Comparison of ENCODE assay signal across 8 cellular contexts in the genomic region with DNA sequence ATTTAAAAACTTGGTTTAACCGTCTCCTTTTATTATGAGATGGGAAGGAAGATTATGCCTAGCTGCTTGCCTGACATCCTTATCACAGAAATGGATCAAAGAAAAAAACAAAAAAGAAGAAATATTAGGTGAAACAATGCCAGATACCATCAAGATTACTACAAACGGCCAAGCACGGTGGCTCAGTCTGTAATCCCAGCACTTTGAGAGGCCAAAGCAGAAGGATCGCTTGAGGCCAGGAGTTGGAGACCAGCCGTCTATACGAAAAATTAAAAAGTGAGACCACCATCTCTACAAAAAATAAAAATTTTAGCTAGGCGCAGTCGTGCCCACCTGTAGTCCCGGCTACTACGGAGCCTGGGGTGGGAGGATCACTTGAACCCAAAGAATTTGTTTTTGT. TPM values are rescaled to one million over a fixed set of nuclear protein-coding genes. Genes with fewer than 3 reads are reported as not detected.
DNase-seq lines count a peak whose midpoint lies in the region; ATAC-seq and TF ChIP-seq lines count a peak whose summit lies in the region.

No MANE protein-coding gene starts in this region.

- peaks cover 16% of the 10 kb centered on the region for H3K4me1 ChIP-seq in OCI-LY3 (ENCODE audit: low read length)
- H3K4me1 ChIP-seq in endocrine pancreas (ENCODE audit: control insufficient read depth, insufficient read depth, low read length), result peaks cover 24% of the 10 kb centered on the region

- no peak overlapping the region for H2AFZ ChIP-seq in OCI-LY3 (ENCODE audit: low read depth, low read length)

- no peaks in the 10 kb centered on the region for H3K9me3 Mint-ChIP-seq in Calu3 (ENCODE audit: low read depth, unreplicated experiment)
- no peaks in the 10 kb centered on the region for H3K9me3 Mint-ChIP-seq in progenitor cell of endocrine pancreas (ENCODE audit: low read depth)
- H3K9me3 Mint-ChIP-seq in stimulated activated naive B cell treated with anti-CD40 and anti-IgM and Interleukin-4, amounts not matched to agents 10 μg/mL and 1 μg/mL and 100 μg/mL, for 72 hours, result no peaks in the 10 kb centered on the region

- no TSS peak for BruUV-seq in Calu3 (replicated peaks; lab: Mats Ljungman, UMichigan)

- peaks cover 33% of the 10 kb centered on the region for H4K20me1 ChIP-seq in OCI-LY3 (ENCODE audit: insufficient read depth, low read length)

- H3K27me3 ChIP-seq in OCI-LY3 (ENCODE audit: low read depth, low read length) (no peaks in the 10 kb centered on the region), endocrine pancreas (ENCODE audit: control insufficient read depth, insufficient read depth, low read length) (no peaks in the 10 kb centered on the region)

- TF ChIP-seq CTCF in Calu3 (IDR thresholded peaks at IDR 0.05; ENCODE audit: unreplicated experiment) (no peak), OCI-LY3 (IDR thresholded peaks at IDR 0.05; ENCODE audit: low read depth, low read length) (no peak), progenitor cell of endocrine pancreas (IDR thresholded peaks at IDR 0.05; ENCODE audit: unreplicated experiment) (no peak)

- H3K4me3 ChIP-seq in OCI-LY3 (ENCODE audit: low read length) (peak overlapping the region; percentile 88), endocrine pancreas (ENCODE audit: control insufficient read depth, insufficient read depth, low read length) (peak overlapping the region; percentile 93)

- DNase-seq in Calu3 (no peak), progenitor cell of endocrine pancreas (ENCODE audit: low spot score, unreplicated experiment) (no peak), dedifferentiated amniotic fluid mesenchymal stem cell (ENCODE audit: extremely low spot score) (no peak), NCI-H2029 (lab: John Stamatoyannopoulos, UW) (no peak), SW 1271 (lab: John Stamatoyannopoulos, UW) (no peak)
- DNase-seq in stimulated activated naive B cell treated with anti-CD40 and anti-IgM and Interleukin-4, amounts not matched to agents 10 μg/mL and 1 μg/mL and 100 μg/mL, for 72 hours, result no peak

- ATAC-seq in stimulated activated naive B cell treated with anti-CD40 and anti-IgM and Interleukin-4, amounts not matched to agents 10 μg/mL and 1 μg/mL and 100 μg/mL, for 72 hours (replicated peaks), result no peak

- H3K4me2 ChIP-seq in OCI-LY3 (ENCODE audit: low read length), result peak overlapping the region; percentile 78; the same call in 1 of the 2 replicates

- H3K9ac ChIP-seq in OCI-LY3 (ENCODE audit: low read length) (no peak overlapping the region), endocrine pancreas (ENCODE audit: control insufficient read depth, insufficient read depth, low read length) (peak overlapping the region; percentile 51)

- H3K27me3 Mint-ChIP-seq in Calu3 (ENCODE audit: unreplicated experiment) (no peaks in the 10 kb centered on the region), progenitor cell of endocrine pancreas (no peaks in the 10 kb centered on the region)
- H3K27me3 Mint-ChIP-seq in stimulated activated naive B cell treated with anti-CD40 and anti-IgM and Interleukin-4, amounts not matched to agents 10 μg/mL and 1 μg/mL and 100 μg/mL, for 72 hours, result no peaks in the 10 kb centered on the region

- H3K79me2 ChIP-seq in OCI-LY3 (ENCODE audit: low read length), result peaks cover 69% of the 10 kb centered on the region

- H3K27ac ChIP-seq in OCI-LY3 (ENCODE audit: low read length), result no peak overlapping the region

- H3K9me3 ChIP-seq in OCI-LY3 (ENCODE audit: insufficient read depth, low read length) (no peaks in the 10 kb centered on the region), endocrine pancreas (ENCODE audit: control insufficient read depth, low read length) (no peaks in the 10 kb centered on the region)

- H3K27ac Mint-ChIP-seq in Calu3 (ENCODE audit: unreplicated experiment), result no peak overlapping the region
- peak overlapping the region; percentile 97 for H3K27ac Mint-ChIP-seq in progenitor cell of endocrine pancreas
- H3K27ac Mint-ChIP-seq in stimulated activated naive B cell treated with anti-CD40 and anti-IgM and Interleukin-4, amounts not matched to agents 10 μg/mL and 1 μg/mL and 100 μg/mL, for 72 hours, result no peak overlapping the region

- CTCF ChIA-PET in Calu3 (lab: Charles Lee), result no interaction called here

- H3K36me3 ChIP-seq in OCI-LY3 (replicated peaks; ENCODE audit: low read depth, low read length), result no peaks in the 10 kb centered on the region
- H3K36me3 ChIP-seq in endocrine pancreas (ENCODE audit: control insufficient read depth, insufficient read depth, low read length), result no peaks in the 10 kb centered on the region

- H3K4me3 Mint-ChIP-seq in Calu3 (ENCODE audit: low read depth, unreplicated experiment) (peak overlapping the region; percentile 93), progenitor cell of endocrine pancreas (ENCODE audit: low read depth) (peak overlapping the region; percentile 94)
- peak overlapping the region in 1 of 2 donors; percentile 92 for H3K4me3 Mint-ChIP-seq in stimulated activated naive B cell treated with anti-CD40 and anti-IgM and Interleukin-4, amounts not matched to agents 10 μg/mL and 1 μg/mL and 100 μg/mL, for 72 hours

- H3K4me1 Mint-ChIP-seq in Calu3 (ENCODE audit: low read depth, unreplicated experiment), result peaks cover 8% of the 10 kb centered on the region
- H3K4me1 Mint-ChIP-seq in progenitor cell of endocrine pancreas (ENCODE audit: low read depth), result peaks cover 38% of the 10 kb centered on the region
- peaks cover 18 to 62% of the 10 kb centered on the region in 2 donors for H3K4me1 Mint-ChIP-seq in stimulated activated naive B cell treated with anti-CD40 and anti-IgM and Interleukin-4, amounts not matched to agents 10 μg/mL and 1 μg/mL and 100 μg/mL, for 72 hours

- peaks cover 42% of the 10 kb centered on the region for H3K36me3 Mint-ChIP-seq in Calu3 (ENCODE audit: insufficient read depth, unreplicated experiment)
- no peaks in the 10 kb centered on the region for H3K36me3 Mint-ChIP-seq in progenitor cell of endocrine pancreas (ENCODE audit: insufficient read depth)
- H3K36me3 Mint-ChIP-seq in stimulated activated naive B cell treated with anti-CD40 and anti-IgM and Interleukin-4, amounts not matched to agents 10 μg/mL and 1 μg/mL and 100 μg/mL, for 72 hours, result no peaks in the 10 kb centered on the region

- intact Hi-C loops in Calu3 (cut with micrococcal nuclease; ENCODE audit: unreplicated experiment), result loop anchor here (2.0 to 5.0 kb wide), 3 partner anchors 79 to 175 kb away; a partner anchor contains a TSS

RNA-seq across cellular contexts. Expression of a gene that starts 2.3 kb away (rescaled TPM):
- total RNA-seq in Calu3 (2022) (45.8 and 52.5 TPM in 2 replicates), progenitor cell of endocrine pancreas (61.0 and 65.5 TPM in 2 replicates)

RNA-seq across cellular contexts. Expression of a gene that starts 53.1 kb away (rescaled TPM):
- total RNA-seq in Calu3 (2022), result 97.6 and 103 TPM in 2 replicates
- total RNA-seq in progenitor cell of endocrine pancreas, result 145 and 150 TPM in 2 replicates
